Comparison of ENCODE assay signal across 25 cellular contexts in the genomic region with DNA sequence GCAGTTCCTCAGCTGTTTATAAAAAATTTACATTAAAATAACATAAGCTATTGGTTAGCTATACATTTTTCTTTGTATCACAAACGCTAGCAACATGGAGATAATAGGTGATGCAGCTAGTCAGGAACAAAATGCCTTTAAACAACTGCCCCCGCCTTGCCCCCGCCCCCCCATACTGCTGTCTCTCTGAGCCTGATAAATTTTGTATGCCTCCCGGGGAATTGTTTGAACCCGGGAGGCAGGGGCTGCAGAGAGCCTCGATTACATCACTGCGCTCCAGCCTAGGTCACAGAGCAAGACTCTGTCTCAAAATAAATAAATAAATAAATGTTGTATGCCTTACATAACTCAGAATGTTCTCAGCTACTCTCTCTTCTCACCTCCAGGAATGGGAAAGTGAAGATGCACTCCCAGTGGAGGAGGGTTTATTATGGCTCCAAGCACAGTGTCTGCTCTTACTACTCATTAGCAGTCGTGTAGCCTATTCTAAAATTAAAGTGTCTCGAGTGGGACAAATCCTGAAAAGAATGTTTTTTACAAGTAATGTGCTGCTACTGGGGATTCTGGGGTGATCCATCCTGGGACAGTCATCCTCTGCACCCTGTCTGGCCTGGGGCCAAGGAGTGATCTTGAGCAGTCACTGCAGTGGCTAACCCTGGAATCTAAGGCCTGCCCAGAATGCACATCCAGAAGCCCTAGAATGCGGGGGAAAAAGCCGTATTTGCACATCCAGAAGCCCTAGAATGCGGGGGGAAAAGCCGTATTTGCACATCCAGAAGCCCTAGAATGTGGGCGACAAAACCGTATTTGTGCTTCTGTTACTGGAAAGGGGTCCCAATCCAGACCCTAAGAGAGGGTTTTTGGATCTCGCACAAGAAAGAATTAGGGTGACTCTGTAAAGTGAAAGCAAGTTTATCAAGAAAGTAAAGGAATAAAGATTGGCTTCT. TPM values are rescaled to one million over a fixed set of nuclear protein-coding genes. Genes with fewer than 3 reads are reported as not detected.
A peak's percentile ranks its signal among the peaks of the same experiment; 100 is the strongest.
DNase-seq lines count a peak whose midpoint lies in the region; ATAC-seq, FAIRE-seq and TF ChIP-seq lines count a peak whose summit lies in the region.
"Had no signal": no experiment of that assay in that cellular context is flagged by ENCODE, and none has a peak within 500 bp of the region (broad histone marks: within the 10 kb centered on the region; RNA-seq: fewer than 3 reads in every experiment).

No MANE protein-coding gene starts in this region.

- peaks cover 4% of the 10 kb centered on the region for H3K36me3 Mint-ChIP-seq in nephron (ENCODE audit: low read depth)
- H3K36me3 Mint-ChIP-seq: activated naive CD4-positive, alpha-beta T cell treated with anti-CD3 and anti-CD28 coated beads, Interleukin-2, amount 50 U/mL, for 24 hours had no signal

- TF ChIP-seq CTCF in PC-3 (conservative IDR thresholded peaks at IDR 0.05; ENCODE audit: low read depth, low read length), result no peak
- TF ChIP-seq CTCF in dorsolateral prefrontal cortex (IDR thresholded peaks at IDR 0.05 in 54 of 56, conservative IDR thresholded peaks at IDR 0.05 in 2 of 56; ENCODE audit: low read depth in 1 of 56, partially characterized antibody in 56 of 56), result no peak
- no peak for TF ChIP-seq CTCF in nephron (IDR thresholded peaks at IDR 0.05; ENCODE audit: unreplicated experiment in 3 of 3)

- H3K79me2 ChIP-seq in PC-3 (ENCODE audit: low read length), result no peaks in the 10 kb centered on the region

- no peak overlapping the region for H3K4me2 ChIP-seq in PC-3 (ENCODE audit: low read length)
- H3K4me2 ChIP-seq: BLaER1 had no signal

- no peak overlapping the region for H3K27ac ChIP-seq in PC-3 (ENCODE audit: low read length)
- H3K27ac ChIP-seq in dorsolateral prefrontal cortex, result peak overlapping the region in 37 of 59 donors; percentile 4 to 80 (median 51)
- H3K27ac ChIP-seq: BLaER1, colonic mucosa, lower lobe of right lung, ovary, right lobe of liver, upper lobe of left lung had no signal

- no TSS peak for BruUV-seq in PC-3 (replicated peaks; lab: Mats Ljungman, UMichigan)

- CTCF ChIA-PET in PC-3 (lab: Charles Lee), result no interaction called here

- POLR2A ChIA-PET in PC-3 (lab: Charles Lee; ENCODE audit: unreplicated experiment), result no interaction called here

- H3K4me3 ChIP-seq in PC-3 (ENCODE audit: low read length) (no peak overlapping the region), dorsolateral prefrontal cortex (no peak overlapping the region)
- H3K4me3 ChIP-seq: BLaER1, colonic mucosa, lower lobe of right lung, ovary, right lobe of liver, upper lobe of left lung had no signal

- H3K9ac ChIP-seq in PC-3 (ENCODE audit: low read length), result no peak overlapping the region
- H3K9ac ChIP-seq: BLaER1 had no signal

- intact Hi-C loops in PC-3 (cut with micrococcal nuclease), result no loop called here
- intact Hi-C loops in dorsolateral prefrontal cortex (cut with DNase I), result loop anchor here (2.0 to 10.0 kb wide), 4 partner anchors 39 to 116 kb away; partner anchors contain the start of gene ZNF496 (in 1 of the 2)

- no peaks in the 10 kb centered on the region for H3K9me2 ChIP-seq in PC-3 (replicated peaks; ENCODE audit: low read length)

- no peaks in the 10 kb centered on the region for H3K9me3 ChIP-seq in PC-3 (ENCODE audit: low read length)
- H3K9me3 ChIP-seq: colonic mucosa, lower lobe of right lung, ovary, right lobe of liver, upper lobe of left lung had no signal

- H2AFZ ChIP-seq in PC-3 (ENCODE audit: low read length), result 0 out of 2 replicates have a peak overlapping the region, but pooled peaks have one; percentile 11

- H4K20me1 ChIP-seq in PC-3 (ENCODE audit: low read length), result no peaks in the 10 kb centered on the region
- H4K20me1 ChIP-seq: BLaER1 had no signal

- DNase-seq in EH (ENCODE audit: low read depth) (peak; percentile 78), PC-3 (no peak), dorsolateral prefrontal cortex (peak in 4 of 10 donors; percentile 30 to 59 (median 50)), GM12892 (ENCODE audit: insufficient read length) (no peak)
- no peak for DNase-seq in activated CD4-positive, alpha-beta T cell treated with anti-CD3 and anti-CD28 coated beads, Interleukin-2, amount 50 U/mL, for 1 hour
- DNase-seq: activated T-cell treated with anti-CD3 and anti-CD28 coated beads, Interleukin-2, amount 50 U/mL, for 48 hours; colonic mucosa; lower lobe of right lung; NCI-H1048; NCI-H2081 treated with DMSO at 0.1 percent for 48 hours; NCI-H510A; ovary; SHP77; upper lobe of left lung had no signal

- ATAC-seq in PC-3, result no peak
- ATAC-seq in GM18870 (IDR thresholded peaks at IDR 0.05; ENCODE audit: unreplicated experiment), result no peak
- ATAC-seq in GM19324 (IDR thresholded peaks at IDR 0.05; ENCODE audit: low FRiP score, unreplicated experiment), result no peak
- ATAC-seq: lower lobe of right lung had no signal

- peaks cover 8% of the 10 kb centered on the region for H3K9me3 Mint-ChIP-seq in nephron
- H3K9me3 Mint-ChIP-seq: activated naive CD4-positive, alpha-beta T cell treated with anti-CD3 and anti-CD28 coated beads, Interleukin-2, amount 50 U/mL, for 24 hours; stimulated activated naive CD8-positive, alpha-beta T cell treated with anti-CD3 and anti-CD28 coated beads, Interleukin-15, Interleukin-2, amounts not matched to agents 100 ng/mL and 50 ng/mL, for 24 hours had no signal

- FAIRE-seq in GM12892 (lab: Jason Lieb, UNC), result no peak
- FAIRE-seq: A204.1, endometrium, G401.6 had no signal

- no peaks in the 10 kb centered on the region for H3K27me3 Mint-ChIP-seq in nephron (ENCODE audit: low read depth)

- H3F3A ChIP-seq in PC-3 (ENCODE audit: low read length, unreplicated experiment), result no peaks in the 10 kb centered on the region

- H3K27ac Mint-ChIP-seq in nephron, result peak overlapping the region in 2 of 3 experiments; percentile 36 to 48
- H3K27ac Mint-ChIP-seq: activated naive CD4-positive, alpha-beta T cell treated with anti-CD3 and anti-CD28 coated beads, Interleukin-2, amount 50 U/mL, for 24 hours; stimulated activated naive CD8-positive, alpha-beta T cell treated with anti-CD3 and anti-CD28 coated beads, Interleukin-15, Interleukin-2, amounts not matched to agents 100 ng/mL and 50 ng/mL, for 24 hours had no signal

- no peak overlapping the region for H3K4me3 Mint-ChIP-seq in nephron
- H3K4me3 Mint-ChIP-seq: activated naive CD4-positive, alpha-beta T cell treated with anti-CD3 and anti-CD28 coated beads, Interleukin-2, amount 50 U/mL, for 24 hours; stimulated activated naive CD8-positive, alpha-beta T cell treated with anti-CD3 and anti-CD28 coated beads, Interleukin-15, Interleukin-2, amounts not matched to agents 100 ng/mL and 50 ng/mL, for 24 hours had no signal

- peaks cover 12% of the 10 kb centered on the region; the same call in 1 of the 2 replicates for H3K4me1 ChIP-seq in PC-3 (ENCODE audit: insufficient read depth, low read length)
- H3K4me1 ChIP-seq: colonic mucosa, lower lobe of right lung, right lobe of liver had no signal

- no peaks in the 10 kb centered on the region for H3K36me3 ChIP-seq in PC-3 (ENCODE audit: low read depth, low read length)
- H3K36me3 ChIP-seq: BLaER1, colonic mucosa, lower lobe of right lung, ovary, right lobe of liver, upper lobe of left lung had no signal

- TF ChIP-seq POLR2A in GM12892 (IDR thresholded peaks at IDR 0.05; ENCODE audit: low read depth, low read length), result no peak

- no peaks in the 10 kb centered on the region for H3K27me3 ChIP-seq in PC-3 (ENCODE audit: low read length)
- no peaks in the 10 kb centered on the region for H3K27me3 ChIP-seq in dorsolateral prefrontal cortex
- H3K27me3 ChIP-seq: BLaER1, colonic mucosa, ovary, right lobe of liver, upper lobe of left lung had no signal

- peaks cover 6% of the 10 kb centered on the region for H3K4me1 Mint-ChIP-seq in nephron

RNA-seq across cellular contexts. Expression of gene ZNF496, which starts 39.4 kb away (rescaled TPM):
- total RNA-seq in PC-3 (2014; rRNA removed) (79.4 and 103 TPM in 2 replicates), dorsolateral prefrontal cortex (10 to 100 TPM; 18.3 to 43.2 (median 27.3) TPM)
- polyA plus RNA-seq in GM12892 (2012; ENCODE audit: missing spikeins), result 8.6 TPM

RNA-seq across cellular contexts. Expression of gene NLRP3, which starts 44.9 kb away (rescaled TPM):
- total RNA-seq in PC-3 (2014; rRNA removed) (0.35 and 0.40 TPM in 2 replicates), dorsolateral prefrontal cortex (1 to 10 TPM; 1.7 to 9.7 (median 4.3) TPM)
- polyA plus RNA-seq in GM12892 (2012; ENCODE audit: missing spikeins), result not detected
- total RNA-seq: myocyte had no signal
